9 cellular contexts compared by ENCODE assay signal in genomic region chr7:4830176-4830575, GRCh38. TPM values are rescaled to one million over a fixed set of nuclear protein-coding genes. Genes with fewer than 3 reads are reported as not detected.
A peak's percentile ranks its signal among the peaks of the same experiment; 100 is the strongest.
DNase-seq lines count a peak whose midpoint lies in the region; ATAC-seq, FAIRE-seq and TF ChIP-seq lines count a peak whose summit lies in the region.
"Had no signal": no experiment of that assay in that cellular context is flagged by ENCODE, and none has a peak within 500 bp of the region (broad histone marks: within the 10 kb centered on the region; RNA-seq: fewer than 3 reads in every experiment).

No MANE protein-coding gene starts in this region.

- H3K4me1 ChIP-seq in osteoblast (ENCODE audit: insufficient read depth, low read length) (no peaks in the 10 kb centered on the region), uterus (no peaks in the 10 kb centered on the region)
- H3K4me1 ChIP-seq: parathyroid adenoma had no signal

- H3K36me3 ChIP-seq in osteoblast (ENCODE audit: insufficient read depth, low read length), result no peaks in the 10 kb centered on the region
- no peaks in the 10 kb centered on the region for H3K36me3 ChIP-seq in uterus

- intact Hi-C loops in uterus (cut with DNase I; ENCODE audit: low total_unique reads), result no loop called here

- TF ChIP-seq POLR2A in uterus (IDR thresholded peaks at IDR 0.05), result no peak

- TF ChIP-seq CTCF in fibroblast of pulmonary artery (IDR thresholded peaks at IDR 0.05; ENCODE audit: low read length, missing control alignments) (peak; percentile 92), osteoblast (IDR thresholded peaks at IDR 0.05; ENCODE audit: extremely low read depth, low read depth, low read length) (peak; percentile 73), uterus (IDR thresholded peaks at IDR 0.05) (peak; percentile 46 to 83 (median 65))

- H2AFZ ChIP-seq in osteoblast (ENCODE audit: low read length), result no peak overlapping the region
- H2AFZ ChIP-seq: parathyroid adenoma had no signal

- H4K20me1 ChIP-seq in osteoblast (ENCODE audit: insufficient read depth, low read length), result no peaks in the 10 kb centered on the region

- FAIRE-seq in GM18507 (lab: Jason Lieb, UNC), result peak; percentile 51

- DNase-seq in AG08395 (ENCODE audit: low spot score), result peak; percentile 48
- DNase-seq in GM18507 (ENCODE audit: extremely low spot score, insufficient read length, low read depth), result peak; percentile 32
- DNase-seq in NCI-H526 treated with DMSO at 0.1 percent for 48 hours (lab: John Stamatoyannopoulos, UW), result peak; percentile 31
- peak; percentile 74 for DNase-seq in activated CD8-positive, alpha-beta memory T cell treated with anti-CD3 and anti-CD28 coated beads, Interleukin-2, amount 50 U/mL, for 48 hours
- DNase-seq in fibroblast of pulmonary artery (ENCODE audit: low read depth), result peak; percentile 74
- DNase-seq in osteoblast (ENCODE audit: insufficient read length, low spot score, missing footprints), result peak; percentile 92
- peak; percentile 60 to 68 for DNase-seq in uterus

- no peaks in the 10 kb centered on the region for H3K27me3 ChIP-seq in osteoblast (ENCODE audit: insufficient read depth, low read length)
- H3K27me3 ChIP-seq in uterus, result no peaks in the 10 kb centered on the region

- no peak overlapping the region for H3K4me2 ChIP-seq in osteoblast (ENCODE audit: insufficient read depth, low read length)

- H3K27ac ChIP-seq in osteoblast (ENCODE audit: low read depth, low read length), result no peak overlapping the region
- H3K27ac ChIP-seq in uterus, result no peak overlapping the region
- H3K27ac ChIP-seq: parathyroid adenoma had no signal

- no peaks in the 10 kb centered on the region for H3K9me3 ChIP-seq in osteoblast (ENCODE audit: low read depth, low read length)
- H3K9me3 ChIP-seq in uterus, result no peaks in the 10 kb centered on the region

- H3K79me2 ChIP-seq in osteoblast (ENCODE audit: insufficient read depth, low read length), result no peaks in the 10 kb centered on the region
- H3K79me2 ChIP-seq: parathyroid adenoma had no signal

- ATAC-seq in GM18873 (IDR thresholded peaks at IDR 0.05; ENCODE audit: low FRiP score, unreplicated experiment), result no peak

- no peak overlapping the region for H3K4me3 ChIP-seq in fibroblast of pulmonary artery (replicated peaks; ENCODE audit: low read depth, low read length)
- no peak overlapping the region for H3K4me3 ChIP-seq in osteoblast (ENCODE audit: insufficient read depth, low read length)
- H3K4me3 ChIP-seq in uterus, result no peak overlapping the region

RNA-seq across cellular contexts. Expression of gene PAPOLB, which starts 31.7 kb away (rescaled TPM):
- under 0.01 and 0.36 TPM in 2 replicates for total RNA-seq in osteoblast
- total RNA-seq in uterus, result 1 to 10 TPM in 1 of 4 donors, under 1 TPM in 2, not detected in 1; 0.24 to 1.6 (median 0.29) TPM

RNA-seq across cellular contexts. Expression of gene RADIL, which starts 53.3 kb away (rescaled TPM):
- 0.29 and 1.1 TPM in 2 replicates for total RNA-seq in osteoblast
- 10 to 100 TPM in 1 of 4 donors, 1 to 10 TPM in 3; 1.0 to 10.1 (median 6.6) TPM for total RNA-seq in uterus

RNA-seq across cellular contexts. Expression of gene AP5Z1, which starts 54.8 kb away (rescaled TPM):
- total RNA-seq in osteoblast, result 63.9 and 73.1 TPM in 2 replicates
- total RNA-seq in uterus, result 10 to 100 TPM; 12.9 to 40.2 (median 14.6) TPM

Comparison
In these comparisons a context has a peak if more than half of its experiments do, and no peak if none do; other contexts are left out.
1. DNase-seq: peak in every context shown above with its lines; median percentile 92 in osteoblast; 74 in activated CD8-positive, alpha-beta memory T cell treated with anti-CD3 and anti-CD28 coated beads, Interleukin-2, amount 50 U/mL, for 48 hours; 74 in fibroblast of pulmonary artery; 64 in uterus; 48 in AG08395; 32 in GM18507; 31 in NCI-H526 treated with DMSO at 0.1 percent for 48 hours.